Comparison of ENCODE assay signal across 24 cellular contexts in genomic region chr7:70208236-70209063, GRCh38.
DNase-seq lines count a peak whose midpoint lies in the region; ATAC-seq and TF ChIP-seq lines count a peak whose summit lies in the region.
"Had no signal": no experiment of that assay in that cellular context is flagged by ENCODE, and none has a peak within 500 bp of the region (broad histone marks: within the 10 kb centered on the region; RNA-seq: fewer than 3 reads in every experiment).

No MANE protein-coding gene starts in this region.

- DNase-seq in Daoy (ENCODE audit: low read depth) (peak; percentile 52), NB4 (ENCODE audit: low read depth) (peak; percentile 23), choroid plexus epithelial cell (ENCODE audit: low read depth) (peak; percentile 14), left kidney (ENCODE audit: low read depth, low spot score) (peak; percentile 16)
- no peak for DNase-seq in stimulated activated naive B cell treated with anti-CD40 and anti-IgM and Interleukin-4, amounts not matched to agents 10 μg/mL and 1 μg/mL and 100 μg/mL, for 72 hours
- DNase-seq: activated CD8-positive, alpha-beta memory T cell treated with anti-CD3 and anti-CD28 coated beads for 24 hours; central memory CD4-positive, alpha-beta T cell; heart right ventricle; IMR-90; natural killer cell; NCI-H187 treated with DMSO at 0.1 percent for 48 hours; NCI-H446 treated with DMSO at 0.1 percent for 48 hours; NK-92 treated with Interleukin-12 subunit alpha and Interleukin-12 subunit beta, amount 100 ng/mL, for 24 hours; stimulated activated CD4-positive, alpha-beta T cell treated with anti-CD3 and anti-CD28 coated beads, Interleukin-1b, Interleukin-23, amount 100 ng/mL, for 48 hours; T-helper 9 cell; transverse colon had no signal

- TF ChIP-seq POLR2A in NB4 (IDR thresholded peaks at IDR 0.05; ENCODE audit: extremely low read depth, insufficient read length), result no peak

- H3K9me3 Mint-ChIP-seq in stimulated activated naive B cell treated with anti-CD40 and anti-IgM and Interleukin-4, amounts not matched to agents 10 μg/mL and 1 μg/mL and 100 μg/mL, for 72 hours, result no peaks in the 10 kb centered on the region
- H3K9me3 Mint-ChIP-seq: activated T-helper 2 cell treated with anti-CD3 and anti-CD28 coated beads, Interferon-gamma antibody, Interleukin-2, Interleukin-4, amounts not matched to agents 10 μg/mL and 5 μg/mL and 100 μg/mL, durations not matched to agents 14 hours and 24 hours and 36 hours; natural killer cell; stimulated activated naive CD8-positive, alpha-beta T cell treated with anti-CD3 and anti-CD28 coated beads, Interleukin-15, Interleukin-2, amounts not matched to agents 100 ng/mL and 50 ng/mL, for 24 hours had no signal

- TF ChIP-seq CTCF in NB4 (IDR thresholded peaks at IDR 0.05; ENCODE audit: low read depth, low read length) (no peak), choroid plexus epithelial cell (conservative IDR thresholded peaks at IDR 0.05; ENCODE audit: low read depth, low read length) (no peak)

- no peaks in the 10 kb centered on the region for H3K4me1 Mint-ChIP-seq in stimulated activated naive B cell treated with anti-CD40 and anti-IgM and Interleukin-4, amounts not matched to agents 10 μg/mL and 1 μg/mL and 100 μg/mL, for 72 hours
- H3K4me1 Mint-ChIP-seq: natural killer cell had no signal

- H3K4me3 Mint-ChIP-seq in stimulated activated naive B cell treated with anti-CD40 and anti-IgM and Interleukin-4, amounts not matched to agents 10 μg/mL and 1 μg/mL and 100 μg/mL, for 72 hours, result no peak overlapping the region
- H3K4me3 Mint-ChIP-seq: natural killer cell; stimulated activated naive CD8-positive, alpha-beta T cell treated with anti-CD3 and anti-CD28 coated beads, Interleukin-15, Interleukin-2, amounts not matched to agents 100 ng/mL and 50 ng/mL, for 24 hours had no signal

- H3K4me3 ChIP-seq in NB4 (ENCODE audit: low read depth, low read length) (no peak overlapping the region), choroid plexus epithelial cell (ENCODE audit: low read depth, low read length) (no peak overlapping the region)
- H3K4me3 ChIP-seq: heart right ventricle, SK-N-MC, transverse colon had no signal

- no peak overlapping the region for H3K27ac Mint-ChIP-seq in stimulated activated naive B cell treated with anti-CD40 and anti-IgM and Interleukin-4, amounts not matched to agents 10 μg/mL and 1 μg/mL and 100 μg/mL, for 72 hours
- H3K27ac Mint-ChIP-seq: activated T-helper 2 cell treated with anti-CD3 and anti-CD28 coated beads, Interferon-gamma antibody, Interleukin-2, Interleukin-4, amounts not matched to agents 10 μg/mL and 5 μg/mL and 100 μg/mL, durations not matched to agents 14 hours and 24 hours and 36 hours; natural killer cell; stimulated activated naive CD8-positive, alpha-beta T cell treated with anti-CD3 and anti-CD28 coated beads, Interleukin-15, Interleukin-2, amounts not matched to agents 100 ng/mL and 50 ng/mL, for 24 hours had no signal

- H3K36me3 Mint-ChIP-seq in stimulated activated naive B cell treated with anti-CD40 and anti-IgM and Interleukin-4, amounts not matched to agents 10 μg/mL and 1 μg/mL and 100 μg/mL, for 72 hours, result peaks cover 0 to 2% of the 10 kb centered on the region in 2 donors
- H3K36me3 Mint-ChIP-seq: natural killer cell had no signal

- no peak for ATAC-seq in GM21515 (IDR thresholded peaks at IDR 0.05; ENCODE audit: unreplicated experiment)
- no peak for ATAC-seq in HG03439 (IDR thresholded peaks at IDR 0.05; ENCODE audit: unreplicated experiment)
- ATAC-seq in stimulated activated naive B cell treated with anti-CD40 and anti-IgM and Interleukin-4, amounts not matched to agents 10 μg/mL and 1 μg/mL and 100 μg/mL, for 72 hours (replicated peaks), result no peak
- no peak for ATAC-seq in GM21528 (IDR thresholded peaks at IDR 0.05; ENCODE audit: low FRiP score, unreplicated experiment)
- ATAC-seq: esophagus mucosa, HCT116, heart right ventricle, natural killer cell had no signal

- no peaks in the 10 kb centered on the region for H3K27me3 Mint-ChIP-seq in stimulated activated naive B cell treated with anti-CD40 and anti-IgM and Interleukin-4, amounts not matched to agents 10 μg/mL and 1 μg/mL and 100 μg/mL, for 72 hours
- H3K27me3 Mint-ChIP-seq: stimulated activated naive CD8-positive, alpha-beta T cell treated with anti-CD3 and anti-CD28 coated beads, Interleukin-15, Interleukin-2, amounts not matched to agents 100 ng/mL and 50 ng/mL, for 24 hours had no signal
